In the genomic region with DNA sequence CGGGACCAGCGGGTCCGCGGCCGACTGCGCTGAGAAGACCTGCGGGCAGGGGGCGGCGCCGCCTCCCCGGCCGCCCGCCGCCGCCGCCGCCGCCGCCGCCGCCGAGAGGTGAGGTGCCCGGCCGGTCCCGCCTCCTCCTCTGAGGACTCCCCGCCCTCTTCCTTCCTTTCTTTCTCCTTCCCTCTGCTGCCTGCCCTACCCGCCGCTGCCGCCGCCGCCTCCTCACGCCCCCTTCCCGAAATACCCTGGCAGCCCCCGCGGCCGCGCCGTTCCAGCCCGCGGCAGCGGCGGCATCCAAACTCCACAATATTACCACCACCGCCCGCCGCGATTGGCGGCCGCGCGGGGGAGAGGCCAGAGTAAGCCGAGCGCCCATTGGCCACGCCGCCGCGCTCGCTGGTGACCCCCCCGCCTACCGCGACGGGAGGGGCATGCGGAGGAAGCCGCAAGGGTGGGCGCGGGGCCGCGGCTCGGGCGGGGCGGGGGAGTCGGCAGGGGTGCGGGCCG, we compare ENCODE assay signal across 8 cellular contexts.
DNase-seq lines count a peak whose midpoint lies in the region; ATAC-seq and TF ChIP-seq lines count a peak whose summit lies in the region.

No MANE protein-coding gene starts in this region.

- H3K4me3 ChIP-seq in psoas muscle: peak overlapping the region; percentile 98

- peaks cover 30% of the 10 kb centered on the region for H3K4me1 ChIP-seq in psoas muscle

- H3K4me3 Mint-ChIP-seq in T-cell: peak overlapping the region; percentile 94 to 97 (median 96)

- no peaks in the 10 kb centered on the region for H3K27me3 ChIP-seq in psoas muscle (ENCODE audit: insufficient read depth in 3 of 3, low read length in 2 of 3)

- peaks cover 7% of the 10 kb centered on the region for H3K36me3 Mint-ChIP-seq in T-cell

- intact Hi-C loops in left ventricle myocardium superior (cut with micrococcal nuclease) (no loop called here), psoas muscle (cut with DNase I) (loop anchor here (5.0 to 10.0 kb wide), 4 partner anchors 37 to 108 kb away; no protein-coding TSS in a partner anchor)

- H3K36me3 ChIP-seq in psoas muscle (ENCODE audit: insufficient read depth in 1 of 2, low read depth in 1 of 2): no peaks in the 10 kb centered on the region

- H3K27ac ChIP-seq in psoas muscle: peak overlapping the region; percentile 91

- H3K9me3 Mint-ChIP-seq in T-cell: no peaks in the 10 kb centered on the region

- H3K9me3 ChIP-seq in psoas muscle: no peaks in the 10 kb centered on the region

- peak overlapping the region; percentile 85 to 89 for H3K27ac Mint-ChIP-seq in T-cell

- no peaks in the 10 kb centered on the region for H3K27me3 Mint-ChIP-seq in T-cell

- TF ChIP-seq CTCF in GM13976 (IDR thresholded peaks at IDR 0.05; ENCODE audit: borderline replicate concordance, control extremely low read depth, extremely low read depth, insufficient read depth, missing control alignments) (no peak), psoas muscle (IDR thresholded peaks at IDR 0.05) (no peak)

- WGBS in psoas muscle, 3 donors: 0 to 1% (median 0%) methylated on average over 39 to 71 of the region's 73 CpGs

- in situ Hi-C loops in GM13976 (cut with MboI; ENCODE audit: low sequenced_read_pairs, unreplicated experiment): no loop called here

- POLR2A ChIA-PET in T-cell (lab: Charles Lee): no interaction called here

- H3K4me1 Mint-ChIP-seq in T-cell: peaks cover 32 to 43% (median 42%) of the 10 kb centered on the region in 3 donors

- DNase-seq in GM13976 (ENCODE audit: low spot score): peak; percentile 90
- DNase-seq in NCI-H1105 treated with DMSO at 0.1 percent for 48 hours (lab: John Stamatoyannopoulos, UW): peak; percentile 68
- peak; percentile 28 to 77 (median 64) for DNase-seq in T-cell
- peak; percentile 65 for DNase-seq in amniotic stem cell (lab: John Stamatoyannopoulos, UW)
- DNase-seq in left ventricle myocardium superior: peak; percentile 92
- DNase-seq in psoas muscle: peak; percentile 89 to 94
- DNase-seq in ureter (ENCODE audit: low spot score): peak; percentile 83

- CTCF ChIA-PET in T-cell (lab: Charles Lee): no interaction called here

- ATAC-seq in HG02678 (IDR thresholded peaks at IDR 0.05; ENCODE audit: unreplicated experiment) (peak; percentile 81), T-cell (replicated peaks in 1 of 4) (peak; percentile 77 to 83 (median 80)), left ventricle myocardium superior (peak; percentile 97), psoas muscle (peak; percentile 91 to 96 (median 94))

Comparison
In these comparisons a context has a peak if more than half of its experiments do, and no peak if none do; other contexts are left out.
1. Peak in every context shown above with its lines: DNase-seq, ATAC-seq, H3K4me3 ChIP-seq and H3K27ac ChIP-seq.